In the genomic region with DNA sequence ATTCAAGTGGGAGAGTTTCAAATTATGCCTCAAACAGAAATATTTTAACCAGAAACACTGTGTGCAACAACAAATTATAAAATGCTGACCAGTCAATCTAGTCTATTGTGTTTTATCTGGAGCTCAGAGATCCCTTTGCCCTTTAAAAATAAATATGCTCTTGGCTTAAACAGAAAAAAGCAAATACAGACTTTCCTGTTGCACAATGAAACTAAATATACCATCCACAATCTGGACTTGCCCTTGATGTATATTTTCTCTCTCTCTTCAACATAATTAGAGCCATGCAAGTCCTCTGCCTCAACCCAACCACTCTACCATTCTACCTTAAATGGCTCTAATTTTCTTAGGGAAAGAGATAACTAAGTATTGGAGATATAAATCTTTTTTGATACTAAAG, we compare ENCODE assay signal across 16 cellular contexts. TPM values are rescaled to one million over a fixed set of nuclear protein-coding genes. Genes with fewer than 3 reads are reported as not detected.
"Had no signal": no experiment of that assay in that cellular context is flagged by ENCODE, and none has a peak within 500 bp of the region (broad histone marks: within the 10 kb centered on the region; RNA-seq: fewer than 3 reads in every experiment).

No MANE protein-coding gene starts in this region.

- DNase-seq: activated CD4-positive, alpha-beta T cell treated with anti-CD3 and anti-CD28 coated beads for 1 hour; activated CD4-positive, alpha-beta T cell treated with anti-CD3 and anti-CD28 coated beads, Interleukin-2, amount 50 U/mL, for 48 hours; activated CD8-positive, alpha-beta memory T cell treated with anti-CD3 and anti-CD28 coated beads, Interleukin-2, amount 10 ng/mL, durations not matched to agents 7 days and 5 days; activated gamma-delta T cell; activated naive CD8-positive, alpha-beta T cell treated with anti-CD3 and anti-CD28 coated beads for 36 hours; activated T-cell treated with anti-CD3 and anti-CD28 coated beads, Interleukin-2, amount 50 U/mL, for 24 hours; cerebellar nuclear complex; endodermal cell; glutamatergic neuron; left ventricle myocardium inferior; sigmoid colon; stimulated activated CD4-positive, alpha-beta T cell treated with anti-CD3 and anti-CD28 coated beads, Interleukin-2, amount 100 ng/mL, for 24 hours; stimulated activated naive CD8-positive, alpha-beta T cell treated with anti-CD3 and anti-CD28 coated beads, Interleukin-15, Interleukin-2, amounts not matched to agents 100 U/mL and 50 U/mL, for 24 hours; T-helper 2 cell; upper lobe of left lung had no signal

- H3K4me3 ChIP-seq: left ventricle myocardium inferior, sigmoid colon, upper lobe of left lung had no signal

- H3K9me3 ChIP-seq: sigmoid colon, upper lobe of left lung had no signal

- H3K4me1 ChIP-seq: left ventricle myocardium inferior, sigmoid colon, upper lobe of left lung had no signal

- H3K27ac ChIP-seq: brain microvascular endothelial cell, left ventricle myocardium inferior, sigmoid colon, upper lobe of left lung had no signal

- H3K27me3 ChIP-seq: sigmoid colon, upper lobe of left lung had no signal

- H3K36me3 ChIP-seq: brain microvascular endothelial cell, left ventricle myocardium inferior, sigmoid colon, upper lobe of left lung had no signal

RNA-seq across cellular contexts. Expression of a gene that starts 34.9 kb away (rescaled TPM):
- total RNA-seq: left ventricle myocardium inferior had no signal
